16 cellular contexts compared by ENCODE assay signal in the genomic region with DNA sequence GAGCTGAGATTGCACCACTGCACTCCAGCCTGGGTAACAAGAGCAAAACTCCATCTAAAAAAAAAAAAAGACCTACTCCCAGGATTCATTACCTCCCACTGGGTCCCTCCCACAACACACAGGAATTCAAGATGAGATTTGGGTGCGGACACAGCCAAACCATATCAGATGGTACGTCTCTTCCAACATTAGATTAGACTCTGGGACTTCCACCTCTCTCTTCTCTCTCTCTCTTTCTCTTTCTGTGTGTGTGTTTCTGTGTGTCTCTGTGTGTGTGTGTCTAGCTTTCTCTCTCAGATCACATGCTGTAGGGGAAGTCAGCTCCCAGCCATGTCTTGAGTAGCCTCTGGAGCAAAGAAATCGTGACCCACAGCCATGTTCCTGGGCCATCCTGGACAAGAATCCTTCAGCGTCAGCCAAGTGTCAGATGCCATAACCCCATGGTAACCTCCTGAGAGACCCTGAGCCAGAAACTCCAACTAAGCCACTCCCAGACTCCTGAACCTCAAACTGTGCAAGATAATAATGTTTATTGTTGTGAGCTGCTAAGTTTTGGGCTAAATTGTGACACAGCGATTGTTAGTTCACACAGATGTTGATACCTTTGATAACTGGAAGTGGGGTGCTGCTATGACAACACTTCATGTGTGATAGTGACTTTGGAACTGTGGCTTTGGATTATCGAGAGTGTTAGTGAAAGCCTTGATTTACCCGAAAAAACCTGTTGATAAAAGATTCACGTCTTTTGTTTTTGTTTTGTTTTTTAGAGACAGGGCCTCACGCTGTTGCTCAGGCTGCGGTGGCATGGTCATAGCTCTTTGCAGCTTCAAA. TPM values are rescaled to one million over a fixed set of nuclear protein-coding genes. Genes with fewer than 3 reads are reported as not detected.
"Had no signal": no experiment of that assay in that cellular context is flagged by ENCODE, and none has a peak within 500 bp of the region (broad histone marks: within the 10 kb centered on the region; RNA-seq: fewer than 3 reads in every experiment).

No MANE protein-coding gene starts in this region.

- H3K9me3 ChIP-seq: colonic mucosa, suprapubic skin, upper lobe of right lung had no signal

- H3K4me3 ChIP-seq: colonic mucosa, suprapubic skin, upper lobe of right lung had no signal

- H3K36me3 ChIP-seq: colonic mucosa, suprapubic skin, upper lobe of right lung had no signal

- H3K27me3 ChIP-seq: colonic mucosa, suprapubic skin, upper lobe of right lung had no signal

- ATAC-seq: left lobe of liver, upper lobe of right lung had no signal

- H3K4me1 ChIP-seq: colonic mucosa had no signal

- DNase-seq: activated B cell treated with CpG ODN at 0.5 μM for 24 hours; activated CD4-positive, alpha-beta memory T cell treated with anti-CD3 and anti-CD28 coated beads for 36 hours; activated CD4-positive, alpha-beta T cell treated with anti-CD3 and anti-CD28 coated beads for 4 hours; activated naive CD4-positive, alpha-beta T cell; activated naive CD8-positive, alpha-beta T cell treated with anti-CD3 and anti-CD28 coated beads for 36 hours; activated T-cell treated with anti-CD3 and anti-CD28 coated beads for 4 hours; amygdala; central memory CD4-positive, alpha-beta T cell; colonic mucosa; head of caudate nucleus; kidney; nucleus accumbens; stimulated activated CD4-positive, alpha-beta T cell treated with anti-CD3 and anti-CD28 coated beads, Interleukin-2, amount 100 ng/mL, for 24 hours; upper lobe of right lung had no signal

- H3K27ac ChIP-seq: colonic mucosa, suprapubic skin, upper lobe of right lung had no signal

RNA-seq across cellular contexts. Expression of a gene that starts 4.1 kb away (rescaled TPM):
- total RNA-seq: activated B cell treated with CpG ODN at 0.5 μM for 24 hours had no signal
